In genomic region chr18:11983592-11983991, GRCh38 we compare ENCODE assay signal across 1 cellular context.
TF ChIP-seq lines count a peak whose summit lies in the region.

No MANE protein-coding gene starts in this region.

TF ChIP-seq in HepG2, 621 proteins besides CTCF, POLR2A, EP300 and RAD21 (continued from another document):
- TF ChIP-seq ARID5B (CRISPR knock-in tag; IDR thresholded peaks at IDR 0.05) (0 out of 2 replicates have a peak, but pooled peaks have one; percentile 13), HNF4G (IDR thresholded peaks at IDR 0.05; ENCODE audit: borderline replicate concordance, low read depth, low read length) (0 out of 2 replicates have a peak, but pooled peaks have one; percentile 32), HNF4G (CRISPR knock-in tag; IDR thresholded peaks at IDR 0.05; ENCODE audit: borderline replicate concordance, low read depth) (no peak), ZNF543 (CRISPR knock-in tag; IDR thresholded peaks at IDR 0.05) (0 out of 2 replicates have a peak, but pooled peaks have one; percentile 35), CBX5 (CRISPR knock-in tag; IDR thresholded peaks at IDR 0.05; ENCODE audit: borderline replicate concordance) (0 out of 2 replicates have a peak, but pooled peaks have one; percentile 47), RARA (CRISPR knock-in tag; IDR thresholded peaks at IDR 0.05) (peak; percentile 47; the same call in 1 of the 2 replicates), ZNF350 (CRISPR knock-in tag; IDR thresholded peaks at IDR 0.05; ENCODE audit: borderline replicate concordance, low read depth) (peak; percentile 41; the same call in 1 of the 2 replicates), ZNF12 (CRISPR knock-in tag; IDR thresholded peaks at IDR 0.05) (peak; percentile 98), HNF4A (CRISPR knock-in tag; IDR thresholded peaks at IDR 0.05) (peak; percentile 49), PHF21A (CRISPR knock-in tag; IDR thresholded peaks at IDR 0.05) (0 out of 2 replicates have a peak, but pooled peaks have one; percentile 55)
